1 cellular context compared by ENCODE assay signal in genomic region chr15:40069178-40070165, GRCh38.
A peak's percentile ranks its signal among the peaks of the same experiment; 100 is the strongest.
TF ChIP-seq lines count a peak whose summit lies in the region.

No MANE protein-coding gene starts in this region.

TF ChIP-seq in SK-N-SH, 30 proteins besides CTCF, POLR2A, EP300 and RAD21 (continued from another document):
- peak; percentile 84 for TF ChIP-seq MXI1 (IDR thresholded peaks at IDR 0.05; ENCODE audit: low read depth, low read length)
- TF ChIP-seq TAF1 (IDR thresholded peaks at IDR 0.05; ENCODE audit: borderline replicate concordance, low read depth, low read length), result peak; percentile 16; the same call in 1 of the 2 replicates
- TF ChIP-seq TCF12 (IDR thresholded peaks at IDR 0.05), result peak; percentile 73
- no peak for TF ChIP-seq FOSL2 (IDR thresholded peaks at IDR 0.05; ENCODE audit: borderline replicate concordance, low read depth)
- TF ChIP-seq, protein P1, sequence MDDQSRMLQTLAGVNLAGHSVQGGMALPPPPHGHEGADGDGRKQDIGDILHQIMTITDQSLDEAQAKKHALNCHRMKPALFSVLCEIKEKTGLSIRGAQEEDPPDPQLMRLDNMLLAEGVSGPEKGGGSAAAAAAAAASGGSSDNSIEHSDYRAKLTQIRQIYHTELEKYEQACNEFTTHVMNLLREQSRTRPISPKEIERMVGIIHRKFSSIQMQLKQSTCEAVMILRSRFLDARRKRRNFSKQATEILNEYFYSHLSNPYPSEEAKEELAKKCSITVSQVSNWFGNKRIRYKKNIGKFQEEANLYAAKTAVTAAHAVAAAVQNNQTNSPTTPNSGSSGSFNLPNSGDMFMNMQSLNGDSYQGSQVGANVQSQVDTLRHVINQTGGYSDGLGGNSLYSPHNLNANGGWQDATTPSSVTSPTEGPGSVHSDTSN (IDR thresholded peaks at IDR 0.05), result peak; percentile 50
- TF ChIP-seq RXRA (IDR thresholded peaks at IDR 0.05; ENCODE audit: borderline replicate concordance, low read depth), result peak; percentile 72; the same call in 1 of the 2 replicates
